19 cellular contexts compared by ENCODE assay signal in genomic region chr17:79370126-79370525, GRCh38.
DNase-seq lines count a peak whose midpoint lies in the region; ATAC-seq, FAIRE-seq and TF ChIP-seq lines count a peak whose summit lies in the region.
"Had no signal": no experiment of that assay in that cellular context is flagged by ENCODE, and none has a peak within 500 bp of the region (broad histone marks: within the 10 kb centered on the region; RNA-seq: fewer than 3 reads in every experiment).

No MANE protein-coding gene starts in this region.

- H2AFZ ChIP-seq in HepG2 (ENCODE audit: low read length) (no peak overlapping the region), H1 (ENCODE audit: low read length) (no peak overlapping the region)
- H2AFZ ChIP-seq: GM23338 had no signal

- in situ Hi-C loops in HepG2 (cut with HindIII; ENCODE audit: extremely low pct_ligation_motif_present, low pct_unique_long_range_greater_than_20kb), result no loop called here

- H3K27me3 ChIP-seq in HepG2 (ENCODE audit: control insufficient read depth in 1 of 2, insufficient read depth in 2 of 2, low read length in 2 of 2), result peaks cover 24 to 96% of the 10 kb centered on the region in 2 experiments
- no peaks in the 10 kb centered on the region for H3K27me3 ChIP-seq in right lobe of liver
- no peaks in the 10 kb centered on the region; a peak in 1 of 7 replicates for H3K27me3 ChIP-seq in H1 (replicated peaks in 1 of 4; ENCODE audit: control insufficient read depth in 3 of 4, extremely low read depth in 1 of 4, insufficient read depth in 3 of 4, low read length in 3 of 4)
- H3K27me3 ChIP-seq in lower lobe of right lung (ENCODE audit: low read depth), result peaks cover 44% of the 10 kb centered on the region
- H3K27me3 ChIP-seq: BLaER1 had no signal

- H3K79me2 ChIP-seq in HepG2 (ENCODE audit: insufficient read depth, low read length) (no peaks in the 10 kb centered on the region), H1 (ENCODE audit: control insufficient read depth in 1 of 2, insufficient read depth in 2 of 2, low read length in 2 of 2) (no peaks in the 10 kb centered on the region)

- no peak overlapping the region for H4K5ac ChIP-seq in H1 (ENCODE audit: insufficient read length, low read depth, low read length)

- H2BK12ac ChIP-seq in H1 (ENCODE audit: low read depth, low read length), result peak overlapping the region; percentile 19; the same call in 1 of the 2 replicates

- H2AK5ac ChIP-seq in H1 (ENCODE audit: low read depth, low read length), result peak overlapping the region; percentile 79

- no peak overlapping the region for H3K14ac ChIP-seq in H1 (ENCODE audit: insufficient read length)

- H3K4me3 ChIP-seq in HepG2 (replicated peaks in 1 of 3; ENCODE audit: insufficient read depth in 1 of 3, low read depth in 2 of 3, low read length in 3 of 3), result no peak overlapping the region
- no peak overlapping the region for H3K4me3 ChIP-seq in right lobe of liver
- H3K4me3 ChIP-seq in H1 (ENCODE audit: extremely low read depth in 1 of 4, insufficient read depth in 2 of 4, low read depth in 3 of 4, low read length in 4 of 4), result no peak overlapping the region
- H3K4me3 ChIP-seq in mucosa of descending colon, result no peak overlapping the region
- H3K4me3 ChIP-seq in lower lobe of right lung, result no peak overlapping the region
- H3K4me3 ChIP-seq: BLaER1, GM12878, GM23338 had no signal

- WGBS in HepG2 (ENCODE audit: low lambda C conversion rate), result 1% methylated on average over 7 of the region's 8 CpGs
- 60% methylated on average over 4 of the region's 8 CpGs for whole genome bisulfite sequencing in right lobe of liver (ENCODE audit: insufficient coverage, low coverage, low lambda C conversion rate, missing lambda C conversion rate)
- WGBS in H1 (ENCODE audit: extremely low coverage in 1 of 2, insufficient coverage in 1 of 2, insufficient read length in 1 of 2, insufficient replicate concordance in 2 of 2, low coverage in 1 of 2, low lambda C conversion rate in 2 of 2, missing lambda C conversion rate in 1 of 2), 2 experiments, result 92% methylated on average over 7 of the region's 8 CpGs; no CpG with 5 or more reads in 1 of the 2 experiments

- H3K4me2 ChIP-seq in HepG2 (ENCODE audit: low read depth, low read length) (no peak overlapping the region), H1 (ENCODE audit: insufficient read depth in 1 of 2, low read depth in 2 of 2, low read length in 2 of 2) (no peak overlapping the region)
- H3K4me2 ChIP-seq: GM23338, KMS-11 had no signal

- CTCF ChIA-PET in HepG2 (lab: Yijun Ruan, JAX; ENCODE audit: low intra/inter-chr PET ratio, low total read pairs), result no interaction called here
- CTCF ChIA-PET in H1 (lab: Charles Lee; ENCODE audit: partially characterized antibody), result interaction anchor here (0.6 to 9.7 kb wide), 3 partner anchors 21 to 305 kb away, joined by 3 to 108 read pairs (median 4); no protein-coding TSS in a partner anchor

- H2BK15ac ChIP-seq in H1 (ENCODE audit: low read length), result peak overlapping the region; percentile 20; the same call in 1 of the 2 replicates

- H3K36me3 ChIP-seq in HepG2 (replicated peaks in 1 of 2; ENCODE audit: control insufficient read depth in 1 of 2, insufficient read depth in 2 of 2, low read length in 2 of 2) (no peaks in the 10 kb centered on the region), right lobe of liver (no peaks in the 10 kb centered on the region), H1 (ENCODE audit: control insufficient read depth in 2 of 4, insufficient read depth in 4 of 4, low read length in 3 of 4) (no peaks in the 10 kb centered on the region), mucosa of descending colon (ENCODE audit: low read depth) (no peaks in the 10 kb centered on the region), lower lobe of right lung (no peaks in the 10 kb centered on the region)
- H3K36me3 ChIP-seq: BLaER1 had no signal

- H3K23ac ChIP-seq in H1 (ENCODE audit: insufficient read length), result no peak overlapping the region

- H3K27ac ChIP-seq in HepG2 (ENCODE audit: extremely low read length, insufficient read depth, low read length) (no peak overlapping the region), right lobe of liver (no peak overlapping the region), H1 (ENCODE audit: low read depth, low read length) (no peak overlapping the region), lower lobe of right lung (no peak overlapping the region)
- H3K27ac ChIP-seq: BLaER1, KMS-11 had no signal

- H3K79me1 ChIP-seq in H1 (ENCODE audit: low read depth, low read length), result no peaks in the 10 kb centered on the region

- TF ChIP-seq EP300 in HepG2 (IDR thresholded peaks at IDR 0.05; ENCODE audit: low read depth in 2 of 2, low read length in 2 of 2) (no peak), HepG2 (CRISPR knock-in tag; IDR thresholded peaks at IDR 0.05; ENCODE audit: borderline replicate concordance) (no peak), H1 (IDR thresholded peaks at IDR 0.05; ENCODE audit: borderline replicate concordance in 1 of 2, low read depth in 2 of 2, low read length in 2 of 2) (no peak)

- no peak overlapping the region; the same call in 1 of the 2 replicates for H4K8ac ChIP-seq in H1 (ENCODE audit: extremely low read depth, insufficient read depth, low read length)

- no peak overlapping the region for H2BK120ac ChIP-seq in H1 (replicated peaks; ENCODE audit: low read depth, low read length)

- TF ChIP-seq POLR2A in HepG2 (IDR thresholded peaks at IDR 0.05; ENCODE audit: insufficient read depth in 1 of 2, low read depth in 2 of 2, low read length in 2 of 2), result no peak
- no peak for TF ChIP-seq POLR2A in right lobe of liver (IDR thresholded peaks at IDR 0.05)
- TF ChIP-seq POLR2A in H1 (IDR thresholded peaks at IDR 0.05; ENCODE audit: control extremely low read depth in 1 of 2, low read depth in 2 of 2, low read length in 2 of 2), result no peak

- TF ChIP-seq CTCF in HepG2 (CRISPR knock-in tag; IDR thresholded peaks at IDR 0.05) (no peak), right lobe of liver (IDR thresholded peaks at IDR 0.05) (no peak), H1 (IDR thresholded peaks at IDR 0.05; ENCODE audit: control extremely low read depth in 1 of 3, insufficient read depth in 1 of 3, low read depth in 1 of 3, low read length in 3 of 3) (no peak), mucosa of descending colon (IDR thresholded peaks at IDR 0.05) (no peak), lower lobe of right lung (IDR thresholded peaks at IDR 0.05) (no peak)

- no peak overlapping the region for H3K56ac ChIP-seq in H1 (replicated peaks; ENCODE audit: insufficient read length, low read depth, low read length)

- TF ChIP-seq RAD21 in HepG2 (CRISPR knock-in tag; IDR thresholded peaks at IDR 0.05) (no peak), H1 (IDR thresholded peaks at IDR 0.05 in 1 of 2, conservative IDR thresholded peaks at IDR 0.05 in 1 of 2; ENCODE audit: low read depth in 2 of 2, low read length in 2 of 2) (no peak)

- ATAC-seq in HepG2, result no peak
- no peak for ATAC-seq in right lobe of liver
- peak; percentile 17 for ATAC-seq in mucosa of descending colon
- ATAC-seq in GM19397 (IDR thresholded peaks at IDR 0.05; ENCODE audit: unreplicated experiment), result no peak
- no peak for ATAC-seq in HG03135 (IDR thresholded peaks at IDR 0.05; ENCODE audit: unreplicated experiment)
- no peak for ATAC-seq in lower lobe of right lung
- ATAC-seq: CD8-positive, alpha-beta T cell; GM12878; GM23338 had no signal

- peak overlapping the region; percentile 8; the same call in 1 of the 2 replicates for H2BK5ac ChIP-seq in H1 (ENCODE audit: low read depth, low read length)

- FAIRE-seq in HepG2 (lab: Jason Lieb, UNC), result no peak
- FAIRE-seq in H1 (lab: Jason Lieb, UNC), result no peak
- FAIRE-seq: A204.1, GM12878 had no signal

- intact Hi-C loops in HepG2 (cut with micrococcal nuclease; ENCODE audit: unreplicated experiment) (no loop called here), right lobe of liver (cut with DNase I) (no loop called here), mucosa of descending colon (cut with DNase I, micrococcal nuclease) (no loop called here), lower lobe of right lung (cut with DNase I) (no loop called here)

- H2BK20ac ChIP-seq in H1 (ENCODE audit: low read length), result no peak overlapping the region

- no TSS peak for BruUV-seq in HepG2 (replicated peaks; lab: Mats Ljungman, UMichigan)

- H3K4ac ChIP-seq in H1 (replicated peaks; ENCODE audit: insufficient read length, low read depth, low read length), result no peak overlapping the region

- no peaks in the 10 kb centered on the region for H3K23me2 ChIP-seq in H1 (ENCODE audit: low read depth, low read length)

- no peaks in the 10 kb centered on the region for H3K4me1 ChIP-seq in HepG2 (ENCODE audit: insufficient read depth, low read length)
- no peaks in the 10 kb centered on the region for H3K4me1 ChIP-seq in right lobe of liver
- H3K4me1 ChIP-seq in H1 (replicated peaks in 1 of 4; ENCODE audit: control insufficient read depth in 3 of 4, insufficient read depth in 4 of 4, low read length in 3 of 4), result peaks cover 0 to 3% (median under 1%) of the 10 kb centered on the region in 4 experiments; a peak in 2 of 7 replicates
- peaks cover 2% of the 10 kb centered on the region for H3K4me1 ChIP-seq in mucosa of descending colon (ENCODE audit: low read depth)
- H3K4me1 ChIP-seq in lower lobe of right lung, result no peaks in the 10 kb centered on the region

- no peak overlapping the region for H4K91ac ChIP-seq in H1 (replicated peaks; ENCODE audit: insufficient read length, low read length)

- no peak overlapping the region for H3K18ac ChIP-seq in H1 (ENCODE audit: extremely low read depth, low read length)

- H4K20me1 ChIP-seq in HepG2 (ENCODE audit: insufficient read depth, low read length), result no peaks in the 10 kb centered on the region; the same call in 1 of the 2 replicates
- peaks cover 0 to 5% of the 10 kb centered on the region in 2 experiments for H4K20me1 ChIP-seq in H1 (replicated peaks in 1 of 2; ENCODE audit: control insufficient read depth in 1 of 2, insufficient read depth in 2 of 2, low read length in 2 of 2)

- H3K9me3 ChIP-seq in HepG2 (ENCODE audit: low read length), result no peaks in the 10 kb centered on the region
- no peaks in the 10 kb centered on the region for H3K9me3 ChIP-seq in right lobe of liver
- no peaks in the 10 kb centered on the region for H3K9me3 ChIP-seq in H1 (ENCODE audit: insufficient read depth in 2 of 2, low read depth in 1 of 2, low read length in 1 of 2)
- H3K9me3 ChIP-seq in mucosa of descending colon, result no peaks in the 10 kb centered on the region
- no peaks in the 10 kb centered on the region for H3K9me3 ChIP-seq in lower lobe of right lung
- H3K9me3 ChIP-seq: BLaER1 had no signal

- H3K9ac ChIP-seq in HepG2 (ENCODE audit: insufficient read depth, low read depth, low read length), result no peak overlapping the region
- H3K9ac ChIP-seq in H1 (replicated peaks in 1 of 4; ENCODE audit: extremely low read depth in 1 of 4, low read depth in 3 of 4, low read length in 3 of 4), result no peak overlapping the region
- H3K9ac ChIP-seq: BLaER1, KMS-11 had no signal

- no peak for DNase-seq in HepG2 (ENCODE audit: low spot score)
- DNase-seq in right lobe of liver, result no peak
- no peak for DNase-seq in H1 (ENCODE audit: low read depth in 1 of 2, low spot score in 2 of 2)
- peak; percentile 14 to 57 (median 47) for DNase-seq in mucosa of descending colon
- DNase-seq in lower lobe of right lung, result no peak
- DNase-seq: AML-193; Calu3; CD8-positive, alpha-beta T cell; DMS53; DND-41; EL; H7 had no signal

- POLR2A ChIA-PET in HepG2 (lab: Yijun Ruan, JAX) (no interaction called here), H1 (lab: Charles Lee; ENCODE audit: partially characterized antibody) (interaction anchor here (1.4 kb wide), 1 partner anchor 12 kb away, joined by 4 read pairs; no protein-coding TSS in a partner anchor)

TF ChIP-seq in H1, 55 proteins besides CTCF, POLR2A, EP300 and RAD21 (continues in another document):
- TF ChIP-seq BRCA1 (IDR thresholded peaks at IDR 0.05; ENCODE audit: low read depth, low read length), result no peak

Comparison
In these comparisons a context has a peak if more than half of its experiments do, and no peak if none do; other contexts are left out.
1. DNase-seq: peak in mucosa of descending colon (3 of 3); none in HepG2 (single experiment), right lobe of liver (0 of 3), H1 (0 of 2) and lower lobe of right lung (single experiment).